20 cellular contexts compared by ENCODE assay signal in the genomic region with DNA sequence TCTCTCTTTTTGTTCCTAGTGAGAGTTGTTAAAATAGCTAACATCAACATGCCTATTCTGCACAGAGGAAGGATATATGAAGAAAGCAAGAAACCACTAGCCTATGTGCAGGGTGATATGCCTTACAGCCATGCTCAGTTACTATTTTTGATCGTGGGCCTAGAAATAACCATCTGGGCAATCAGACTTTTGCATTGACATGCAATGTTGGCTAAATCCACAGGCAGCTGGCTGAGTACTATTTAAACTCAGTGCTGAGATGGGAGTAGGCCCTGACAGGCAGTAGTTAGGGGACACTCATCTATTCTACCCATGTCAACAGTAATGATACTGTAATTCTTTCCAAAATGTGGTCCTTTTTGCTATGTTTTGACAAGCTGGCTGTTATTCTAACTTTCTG.
DNase-seq lines count a peak whose midpoint lies in the region; ATAC-seq and TF ChIP-seq lines count a peak whose summit lies in the region.
"Had no signal": no experiment of that assay in that cellular context is flagged by ENCODE, and none has a peak within 500 bp of the region (broad histone marks: within the 10 kb centered on the region; RNA-seq: fewer than 3 reads in every experiment).

No MANE protein-coding gene starts in this region.

- H3K4me1 ChIP-seq in right atrium auricular region (peaks cover 0 to 12% of the 10 kb centered on the region in 2 donors), hepatocyte (ENCODE audit: insufficient read depth) (peaks cover 42% of the 10 kb centered on the region)

- 63% methylated on average over 1 of the region's 1 CpG for WGBS in hepatocyte (ENCODE audit: low lambda C conversion rate, missing lambda C conversion rate)

- peaks cover 31% of the 10 kb centered on the region for H3K4me1 Mint-ChIP-seq in osteocyte (ENCODE audit: unreplicated experiment)
- H3K4me1 Mint-ChIP-seq: CD4-positive, CD25-positive, alpha-beta regulatory T cell had no signal

- peaks cover 3% of the 10 kb centered on the region for H3K36me3 Mint-ChIP-seq in osteocyte (ENCODE audit: unreplicated experiment)
- H3K36me3 Mint-ChIP-seq: CD4-positive, CD25-positive, alpha-beta regulatory T cell had no signal

- intact Hi-C loops in Right ventricle myocardium inferior (cut with DNase I), result no loop called here

- H4K20me1 ChIP-seq in hepatocyte (ENCODE audit: insufficient read depth, poor library complexity, severe bottlenecking), result no peaks in the 10 kb centered on the region

- H3K9me3 Mint-ChIP-seq in osteocyte (ENCODE audit: unreplicated experiment), result no peaks in the 10 kb centered on the region
- H3K9me3 Mint-ChIP-seq: H9 had no signal

- no peak overlapping the region for H3K27ac ChIP-seq in right atrium auricular region
- H3K27ac ChIP-seq in hepatocyte, result peak overlapping the region; percentile 75

- H3K79me2 ChIP-seq in hepatocyte, result no peaks in the 10 kb centered on the region

- H3K4me2 ChIP-seq in hepatocyte, result no peak overlapping the region

- H2AFZ ChIP-seq in hepatocyte, result no peak overlapping the region

- H3K36me3 ChIP-seq in right atrium auricular region, result no peaks in the 10 kb centered on the region
- H3K36me3 ChIP-seq in hepatocyte (replicated peaks; ENCODE audit: insufficient read depth, low read depth), result no peaks in the 10 kb centered on the region

- DNase-seq in Right ventricle myocardium inferior (ENCODE audit: missing footprints), result no peak
- no peak for DNase-seq in right atrium auricular region (ENCODE audit: low spot score)
- DNase-seq in RPMI7951 (ENCODE audit: low read depth), result peak; percentile 16
- DNase-seq in hepatocyte (ENCODE audit: low spot score), result no peak
- no peak for DNase-seq in osteocyte (ENCODE audit: extremely low spot score, unreplicated experiment)
- no peak for DNase-seq in OCI-M2 (lab: John Stamatoyannopoulos, UW; ENCODE audit: unreplicated experiment)
- DNase-seq in SHP77 (lab: John Stamatoyannopoulos, UW), result no peak
- DNase-seq: Calu3; CD4-positive, CD25-positive, alpha-beta regulatory T cell; DND-41; GDM1; H9; Karpas-422; NCI-H1436 treated with DMSO at 0.1 percent for 48 hours; NCI-H2081 treated with DMSO at 0.1 percent for 48 hours; NCI-H226; NCI-H748 treated with DMSO at 0.1 percent for 48 hours; SIG-M5 had no signal

- ATAC-seq in Right ventricle myocardium inferior (peak; percentile 54), HG03520 (IDR thresholded peaks at IDR 0.05; ENCODE audit: unreplicated experiment) (no peak)
- ATAC-seq: Panc1 had no signal

- peak overlapping the region; percentile 60 for H3K27ac Mint-ChIP-seq in osteocyte (ENCODE audit: unreplicated experiment)
- H3K27ac Mint-ChIP-seq: CD4-positive, CD25-positive, alpha-beta regulatory T cell; H9 had no signal

- H3K27me3 Mint-ChIP-seq in osteocyte (ENCODE audit: unreplicated experiment), result no peaks in the 10 kb centered on the region
- H3K27me3 Mint-ChIP-seq: CD4-positive, CD25-positive, alpha-beta regulatory T cell had no signal

- H3K9me3 ChIP-seq in right atrium auricular region, result no peaks in the 10 kb centered on the region
- no peaks in the 10 kb centered on the region for H3K9me3 ChIP-seq in hepatocyte (ENCODE audit: low read depth)

- H3K9me2 ChIP-seq in hepatocyte (replicated peaks; ENCODE audit: insufficient read depth), result no peaks in the 10 kb centered on the region

- no peak overlapping the region for H3K4me3 Mint-ChIP-seq in osteocyte (ENCODE audit: unreplicated experiment)
- H3K4me3 Mint-ChIP-seq: CD4-positive, CD25-positive, alpha-beta regulatory T cell; H9 had no signal

- H3K4me3 ChIP-seq in right atrium auricular region (no peak overlapping the region), hepatocyte (no peak overlapping the region)

- H3K27me3 ChIP-seq in right atrium auricular region (no peaks in the 10 kb centered on the region), hepatocyte (no peaks in the 10 kb centered on the region)

- TF ChIP-seq CTCF in right atrium auricular region (IDR thresholded peaks at IDR 0.05), result no peak
- no peak for TF ChIP-seq CTCF in hepatocyte (IDR thresholded peaks at IDR 0.05; ENCODE audit: poor library complexity)
- TF ChIP-seq CTCF in osteocyte (IDR thresholded peaks at IDR 0.05), result no peak
